In the genomic region with DNA sequence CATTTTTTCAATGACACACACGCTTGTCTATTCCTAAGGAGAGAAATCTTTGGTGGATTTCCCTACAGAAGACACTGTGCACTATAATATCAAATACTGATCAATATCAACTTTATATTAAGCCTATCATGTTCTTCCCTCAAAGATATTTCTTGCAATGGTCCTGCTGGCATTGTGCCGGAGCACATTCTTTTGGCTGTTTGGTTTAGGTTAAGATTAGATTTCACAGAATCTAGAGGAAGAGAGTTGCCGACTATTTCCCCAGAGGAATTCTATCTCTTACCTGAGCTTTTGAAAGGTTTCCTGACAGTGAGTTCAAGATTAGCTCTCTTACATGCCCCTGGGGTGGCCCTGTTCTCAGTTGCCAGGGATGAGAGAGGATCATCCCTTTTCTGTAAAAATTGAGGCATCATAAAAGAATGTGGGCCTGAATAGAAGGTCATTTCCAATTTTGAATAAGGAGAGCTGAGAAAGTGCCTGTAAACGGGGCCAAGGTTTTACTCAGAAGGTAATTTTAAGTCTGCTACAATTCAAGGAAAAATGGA, we compare ENCODE assay signal across 13 cellular contexts.
A peak's percentile ranks its signal among the peaks of the same experiment; 100 is the strongest.
DNase-seq lines count a peak whose midpoint lies in the region; ATAC-seq and TF ChIP-seq lines count a peak whose summit lies in the region.
"Had no signal": no experiment of that assay in that cellular context is flagged by ENCODE, and none has a peak within 500 bp of the region (broad histone marks: within the 10 kb centered on the region; RNA-seq: fewer than 3 reads in every experiment).

No MANE protein-coding gene starts in this region.

- no peaks in the 10 kb centered on the region for H3K79me1 ChIP-seq in mesendoderm (ENCODE audit: low read length)

- H2AK5ac ChIP-seq in mesendoderm (ENCODE audit: low read length), result no peak overlapping the region

- no peak overlapping the region for H2BK15ac ChIP-seq in mesendoderm (replicated peaks; ENCODE audit: low read depth)

- peak; percentile 60 for DNase-seq in NCI-H226
- DNase-seq in endodermal cell, result no peak
- DNase-seq in mesendoderm, result peak; percentile 36
- no peak for DNase-seq in uterus
- no peak for DNase-seq in activated naive CD4-positive, alpha-beta T cell (lab: John Stamatoyannopoulos, UW)
- DNase-seq in upper lobe of right lung, result no peak
- DNase-seq: BE2C; CD4-positive, alpha-beta memory T cell; DMS79; H7 had no signal

- H4K5ac ChIP-seq in mesendoderm (ENCODE audit: low read length), result no peak overlapping the region

- no peak overlapping the region for H3K27ac Mint-ChIP-seq in endodermal cell
- H3K27ac Mint-ChIP-seq: CD4-positive, alpha-beta memory T cell had no signal

- no peak overlapping the region for H3K56ac ChIP-seq in mesendoderm (ENCODE audit: low read length)

- H3K4me3 ChIP-seq in endodermal cell (ENCODE audit: low read length) (peak overlapping the region; percentile 59), mesendoderm (ENCODE audit: low read length) (no peak overlapping the region), uterus (no peak overlapping the region), upper lobe of right lung (no peak overlapping the region)
- H3K4me3 ChIP-seq: A549, GM12878 had no signal

- no peak overlapping the region for H3K4me3 Mint-ChIP-seq in endodermal cell
- H3K4me3 Mint-ChIP-seq: CD4-positive, alpha-beta memory T cell had no signal

- no peak for ATAC-seq in upper lobe of right lung
- ATAC-seq: A549, GM12878 had no signal

- no peak overlapping the region for H3K4ac ChIP-seq in mesendoderm (ENCODE audit: low read depth, low read length)

- no peak overlapping the region for H4K8ac ChIP-seq in mesendoderm (ENCODE audit: low read depth, low read length)

- peaks cover 7% of the 10 kb centered on the region for H3K9me3 ChIP-seq in endodermal cell (ENCODE audit: control insufficient read depth, low read length)
- H3K9me3 ChIP-seq in uterus, result no peaks in the 10 kb centered on the region
- no peaks in the 10 kb centered on the region for H3K9me3 ChIP-seq in upper lobe of right lung
- H3K9me3 ChIP-seq: A549, BE2C had no signal

- no peaks in the 10 kb centered on the region for H3K9me3 Mint-ChIP-seq in endodermal cell
- H3K9me3 Mint-ChIP-seq: CD4-positive, alpha-beta memory T cell had no signal

- no peak overlapping the region for H2BK5ac ChIP-seq in mesendoderm (ENCODE audit: low read length)

- no peaks in the 10 kb centered on the region for H3K79me2 ChIP-seq in mesendoderm (ENCODE audit: control insufficient read depth, insufficient read depth, low read length)

- no peak overlapping the region for H3K23ac ChIP-seq in mesendoderm (ENCODE audit: low read length)

- intact Hi-C loops in uterus (cut with DNase I; ENCODE audit: low total_unique reads) (no loop called here), upper lobe of right lung (cut with DNase I) (no loop called here)

- TF ChIP-seq POLR2A in uterus (IDR thresholded peaks at IDR 0.05), result no peak

- H3K36me3 Mint-ChIP-seq in endodermal cell (ENCODE audit: low read depth), result no peaks in the 10 kb centered on the region
- H3K36me3 Mint-ChIP-seq: CD4-positive, alpha-beta memory T cell had no signal

- H3K18ac ChIP-seq in mesendoderm (ENCODE audit: low read length), result no peak overlapping the region

- H3K9ac ChIP-seq in endodermal cell (ENCODE audit: extremely low read depth, low read length, poor library complexity, severe bottlenecking) (no peak overlapping the region), mesendoderm (ENCODE audit: low read length) (no peak overlapping the region)

- H3K27me3 Mint-ChIP-seq in endodermal cell (ENCODE audit: insufficient read depth), result peaks cover 4% of the 10 kb centered on the region
- H3K27me3 Mint-ChIP-seq: CD4-positive, alpha-beta memory T cell had no signal

- H3K36me3 ChIP-seq in endodermal cell (ENCODE audit: control insufficient read depth, insufficient read depth, low read length), result no peaks in the 10 kb centered on the region
- H3K36me3 ChIP-seq in mesendoderm (ENCODE audit: control insufficient read depth, insufficient read depth, low read length), result no peaks in the 10 kb centered on the region
- H3K36me3 ChIP-seq in uterus, result no peaks in the 10 kb centered on the region
- H3K36me3 ChIP-seq in upper lobe of right lung, result no peaks in the 10 kb centered on the region
- H3K36me3 ChIP-seq: BE2C had no signal

- H3K27ac ChIP-seq in endodermal cell (ENCODE audit: low read depth, low read length), result no peak overlapping the region
- no peak overlapping the region for H3K27ac ChIP-seq in mesendoderm (ENCODE audit: low read depth, low read length)
- no peak overlapping the region for H3K27ac ChIP-seq in uterus
- no peak overlapping the region for H3K27ac ChIP-seq in upper lobe of right lung
- H3K27ac ChIP-seq: A549, C4-2B had no signal

- H3K4me1 Mint-ChIP-seq in endodermal cell, result peaks cover 38% of the 10 kb centered on the region
- H3K4me1 Mint-ChIP-seq: CD4-positive, alpha-beta memory T cell had no signal

- H3K4me2 ChIP-seq in mesendoderm (ENCODE audit: low read length), result no peak overlapping the region
- H3K4me2 ChIP-seq: A549 had no signal

- H3K4me1 ChIP-seq in endodermal cell (ENCODE audit: control insufficient read depth, insufficient read depth, low read length) (peaks cover 6% of the 10 kb centered on the region), mesendoderm (ENCODE audit: control insufficient read depth, low read depth, low read length) (peaks cover 5% of the 10 kb centered on the region), uterus (no peaks in the 10 kb centered on the region), upper lobe of right lung (no peaks in the 10 kb centered on the region)
- H3K4me1 ChIP-seq: A549, BE2C had no signal

- TF ChIP-seq CTCF in endodermal cell (conservative IDR thresholded peaks at IDR 0.05) (no peak), uterus (IDR thresholded peaks at IDR 0.05) (no peak), upper lobe of right lung (IDR thresholded peaks at IDR 0.05) (no peak)

- no peak overlapping the region for H2BK120ac ChIP-seq in mesendoderm (ENCODE audit: low read depth, low read length)

- WGBS in endodermal cell (ENCODE audit: insufficient coverage in 1 of 2, insufficient read length in 1 of 2), 2 experiments, result 45 to 81% methylated on average over 3 to 4 of the region's 4 CpGs
- WGBS in mesendoderm (ENCODE audit: extremely low coverage, insufficient coverage, low lambda C conversion rate), result no CpG with 5 or more reads among the region's 4 CpGs

- H3K27me3 ChIP-seq in endodermal cell (ENCODE audit: control insufficient read depth, insufficient read depth, low read length, poor library complexity, severe bottlenecking), result peaks cover 5% of the 10 kb centered on the region
- no peaks in the 10 kb centered on the region for H3K27me3 ChIP-seq in mesendoderm (ENCODE audit: insufficient read depth, low read length, poor library complexity)
- H3K27me3 ChIP-seq in uterus, result no peaks in the 10 kb centered on the region
- H3K27me3 ChIP-seq in upper lobe of right lung, result no peaks in the 10 kb centered on the region
- H3K27me3 ChIP-seq: BE2C had no signal

Comparison
In these comparisons a context has a peak if more than half of its experiments do, and no peak if none do; other contexts are left out.
1. DNase-seq: peak in NCI-H226 (single experiment) and mesendoderm (single experiment); none in endodermal cell (single experiment), uterus (0 of 2), activated naive CD4-positive, alpha-beta T cell (0 of 4) and upper lobe of right lung (single experiment).